In the genomic region with DNA sequence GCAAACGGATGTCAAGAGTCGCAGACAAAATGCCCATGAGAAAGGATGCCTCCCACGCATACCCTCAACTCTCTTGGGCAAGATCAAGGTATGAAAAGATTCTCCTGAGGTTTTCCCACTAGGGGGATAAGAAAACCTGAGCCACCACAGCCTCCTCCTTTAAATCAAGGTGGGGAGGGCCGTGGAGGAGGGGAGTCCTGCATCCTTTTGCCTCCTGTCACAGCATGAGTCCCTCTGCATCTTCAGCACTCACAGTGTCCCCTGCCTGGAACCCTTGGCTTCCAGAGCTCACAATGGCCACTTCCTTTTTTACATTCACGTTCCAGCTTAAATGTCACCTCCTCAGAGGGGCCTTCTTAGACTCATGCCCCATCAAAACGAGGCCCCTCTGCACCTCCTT, we compare ENCODE assay signal across 30 cellular contexts.
"Had no signal": no experiment of that assay in that cellular context is flagged by ENCODE, and none has a peak within 500 bp of the region (broad histone marks: within the 10 kb centered on the region; RNA-seq: fewer than 3 reads in every experiment).

No MANE protein-coding gene starts in this region.

- H3K4me1 ChIP-seq: esophagus squamous epithelium, heart right ventricle, left ventricle myocardium inferior, pancreas, prostate gland, testis, uterus had no signal

- H3K27ac Mint-ChIP-seq: activated CD4-positive, alpha-beta memory T cell treated with anti-CD3 and anti-CD28 coated beads, Interleukin-2, amount 10 ng/mL, durations not matched to agents 7 days and 5 days; activated CD4-positive, alpha-beta T cell treated with anti-CD3 and anti-CD28 coated beads, Interleukin-2, amount 10 ng/mL, durations not matched to agents 7 days and 5 days; activated T-cell treated with anti-CD3 and anti-CD28 coated beads, Interleukin-2, amount 50 U/mL, for 24 hours; nephron; T-helper 17 cell had no signal

- DNase-seq: activated CD4-positive, alpha-beta memory T cell treated with anti-CD3 and anti-CD28 coated beads, Interleukin-2, amount 10 ng/mL, durations not matched to agents 7 days and 5 days; activated CD4-positive, alpha-beta T cell treated with anti-CD3 and anti-CD28 coated beads for 1 hour; activated CD4-positive, alpha-beta T cell treated with anti-CD3 and anti-CD28 coated beads, Interleukin-2, amount 10 ng/mL, durations not matched to agents 7 days and 5 days; activated CD8-positive, alpha-beta memory T cell treated with anti-CD3 and anti-CD28 coated beads, Interleukin-2, amount 50 U/mL, for 48 hours; activated gamma-delta T cell treated with Interleukin-2 at 50 U/mL for 16 hours; activated naive CD4-positive, alpha-beta T cell treated with anti-CD3 and anti-CD28 coated beads, Interleukin-2, amount 50 U/mL, for 16 hours; activated T-cell treated with anti-CD3 and anti-CD28 coated beads, Interleukin-2, amount 50 U/mL, for 24 hours; amniotic stem cell; brain microvascular endothelial cell; central memory CD4-positive, alpha-beta T cell; esophagus squamous epithelium; foreskin melanocyte; heart right ventricle; left ventricle myocardium inferior; nucleus accumbens; pancreas; retina; stimulated activated CD4-positive, alpha-beta T cell treated with anti-CD3 and anti-CD28 coated beads, Interleukin-12 subunit alpha, Interleukin-12 subunit beta, amount 100 ng/mL, for 4 hours; stimulated activated CD4-positive, alpha-beta T cell treated with anti-CD3 and anti-CD28 coated beads, Interleukin-4, amount 100 ng/mL, for 1 hour; stimulated activated naive CD8-positive, alpha-beta T cell treated with anti-CD3 and anti-CD28 coated beads, Interleukin-15, Interleukin-2, amounts not matched to agents 100 U/mL and 50 U/mL, for 24 hours; T-helper 17 cell; T1000; testis; trophoblast cell; uterus had no signal

- H3K27ac ChIP-seq: brain microvascular endothelial cell, esophagus squamous epithelium, heart right ventricle, left ventricle myocardium inferior, pancreas, prostate gland, skin epidermis, testis, uterus had no signal

- H3K9me3 ChIP-seq: esophagus squamous epithelium, heart right ventricle, left ventricle myocardium inferior, pancreas, prostate gland, testis, uterus had no signal

- H3K36me3 ChIP-seq: brain microvascular endothelial cell, pancreas, prostate gland, uterus had no signal

- H3K27me3 Mint-ChIP-seq: activated CD4-positive, alpha-beta memory T cell treated with anti-CD3 and anti-CD28 coated beads, Interleukin-2, amount 10 ng/mL, durations not matched to agents 7 days and 5 days; activated CD4-positive, alpha-beta T cell treated with anti-CD3 and anti-CD28 coated beads, Interleukin-2, amount 10 ng/mL, durations not matched to agents 7 days and 5 days had no signal

- H3K4me3 ChIP-seq: esophagus squamous epithelium, heart right ventricle, left ventricle myocardium inferior, lung, pancreas, prostate gland, skin epidermis, testis, uterus had no signal

- H3K4me3 Mint-ChIP-seq: activated CD4-positive, alpha-beta memory T cell treated with anti-CD3 and anti-CD28 coated beads, Interleukin-2, amount 10 ng/mL, durations not matched to agents 7 days and 5 days; activated CD4-positive, alpha-beta T cell treated with anti-CD3 and anti-CD28 coated beads, Interleukin-2, amount 10 ng/mL, durations not matched to agents 7 days and 5 days; activated T-cell treated with anti-CD3 and anti-CD28 coated beads, Interleukin-2, amount 50 U/mL, for 24 hours; nephron; T-helper 17 cell had no signal

- ATAC-seq: heart right ventricle; pancreas; sciatic nerve; stimulated activated naive CD8-positive, alpha-beta T cell treated with anti-CD3 and anti-CD28 coated beads, Interleukin-15, Interleukin-2, amounts not matched to agents 100 U/mL and 50 U/mL, for 24 hours; T-helper 17 cell had no signal

- H3K27me3 ChIP-seq: brain microvascular endothelial cell, esophagus squamous epithelium, heart right ventricle, pancreas, testis, uterus had no signal

- H3K4me1 Mint-ChIP-seq: activated CD4-positive, alpha-beta memory T cell treated with anti-CD3 and anti-CD28 coated beads, Interleukin-2, amount 10 ng/mL, durations not matched to agents 7 days and 5 days; activated CD4-positive, alpha-beta T cell treated with anti-CD3 and anti-CD28 coated beads, Interleukin-2, amount 10 ng/mL, durations not matched to agents 7 days and 5 days; T-helper 17 cell had no signal

- H3K9me3 Mint-ChIP-seq: activated CD4-positive, alpha-beta memory T cell treated with anti-CD3 and anti-CD28 coated beads, Interleukin-2, amount 10 ng/mL, durations not matched to agents 7 days and 5 days; activated CD4-positive, alpha-beta T cell treated with anti-CD3 and anti-CD28 coated beads, Interleukin-2, amount 10 ng/mL, durations not matched to agents 7 days and 5 days; activated T-cell treated with anti-CD3 and anti-CD28 coated beads, Interleukin-2, amount 50 U/mL, for 24 hours; nephron had no signal
